Comparison of ENCODE assay signal across 24 cellular contexts in genomic region chr18:59929621-59930295, GRCh38. TPM values are rescaled to one million over a fixed set of nuclear protein-coding genes. Genes with fewer than 3 reads are reported as not detected.
A peak's percentile ranks its signal among the peaks of the same experiment; 100 is the strongest.
DNase-seq lines count a peak whose midpoint lies in the region; ATAC-seq and TF ChIP-seq lines count a peak whose summit lies in the region.
"Had no signal": no experiment of that assay in that cellular context is flagged by ENCODE, and none has a peak within 500 bp of the region (broad histone marks: within the 10 kb centered on the region; RNA-seq: fewer than 3 reads in every experiment).

No MANE protein-coding gene starts in this region.

- intact Hi-C loops in activated CD8-positive, alpha-beta T cell treated with anti-CD3 and anti-CD28 coated beads for 36 hours (cut with micrococcal nuclease): loop anchor here (5.0 kb wide), 1 partner anchor 92 kb away; no protein-coding TSS in a partner anchor
- intact Hi-C loops in breast epithelium (cut with DNase I; ENCODE audit: low total_unique reads): no loop called here

- DNase-seq in activated CD8-positive, alpha-beta T cell treated with anti-CD3 and anti-CD28 coated beads for 36 hours: peak; percentile 22
- no peak for DNase-seq in activated CD8-positive, alpha-beta T cell treated with anti-CD3 and anti-CD28 coated beads, Interleukin-2, amount 10 ng/mL, durations not matched to agents 7 days and 5 days
- DNase-seq in NCI-H226 (peak; percentile 45), fibroblast of mammary gland (ENCODE audit: low read depth) (peak; percentile 53), HAP-1 (ENCODE audit: low spot score in 2 of 2) (no peak), midbrain (lab: John Stamatoyannopoulos, UW) (no peak), breast epithelium (ENCODE audit: low spot score in 2 of 2) (no peak)
- DNase-seq: amygdala; DMS 273 treated with DMSO at 0.1 percent for 48 hours; effector CD8-positive, alpha-beta T cell; heart left ventricle; mesendoderm; NCI-H1694 treated with DMSO at 0.1 percent for 48 hours; NK-92 treated with Interleukin-12 subunit alpha and Interleukin-12 subunit beta, amount 100 ng/mL, for 24 hours; small intestine; T-cell had no signal

- ATAC-seq in activated CD8-positive, alpha-beta T cell treated with anti-CD3 and anti-CD28 coated beads for 36 hours: peak; percentile 25
- no peak for ATAC-seq in activated CD8-positive, alpha-beta T cell treated with anti-CD3 and anti-CD28 coated beads, Interleukin-2, amount 10 ng/mL, durations not matched to agents 7 days and 5 days
- ATAC-seq: heart left ventricle, T-cell had no signal

- peaks cover 17% of the 10 kb centered on the region for H3K4me1 Mint-ChIP-seq in activated CD8-positive, alpha-beta T cell treated with anti-CD3 and anti-CD28 coated beads for 36 hours (ENCODE audit: low read depth)
- H3K4me1 Mint-ChIP-seq in activated CD8-positive, alpha-beta T cell treated with anti-CD3 and anti-CD28 coated beads, Interleukin-2, amount 10 ng/mL, durations not matched to agents 7 days and 5 days (ENCODE audit: low read depth): peaks cover 8% of the 10 kb centered on the region
- peaks cover 28% of the 10 kb centered on the region for H3K4me1 Mint-ChIP-seq in stimulated activated naive CD8-positive, alpha-beta T cell treated with anti-CD3 and anti-CD28 coated beads, Interleukin-15, Interleukin-2, amounts not matched to agents 100 ng/mL and 50 ng/mL, for 24 hours (ENCODE audit: low read depth)
- H3K4me1 Mint-ChIP-seq: central memory CD8-positive, alpha-beta T cell had no signal

- no peaks in the 10 kb centered on the region for H3K36me3 Mint-ChIP-seq in activated CD8-positive, alpha-beta T cell treated with anti-CD3 and anti-CD28 coated beads for 36 hours (ENCODE audit: low read depth)
- peaks cover 2% of the 10 kb centered on the region for H3K36me3 Mint-ChIP-seq in activated CD8-positive, alpha-beta T cell treated with anti-CD3 and anti-CD28 coated beads, Interleukin-2, amount 10 ng/mL, durations not matched to agents 7 days and 5 days (ENCODE audit: low read depth)
- H3K36me3 Mint-ChIP-seq in stimulated activated naive CD8-positive, alpha-beta T cell treated with anti-CD3 and anti-CD28 coated beads, Interleukin-15, Interleukin-2, amounts not matched to agents 100 ng/mL and 50 ng/mL, for 24 hours (ENCODE audit: low read depth): no peaks in the 10 kb centered on the region
- H3K36me3 Mint-ChIP-seq: natural killer cell treated with Interleukin-12 subunit alpha and Interleukin-12 subunit beta and Interleukin-15 and Interleukin-18, amount 100 ng/mL, for 72 hours; T-cell had no signal

- H3K9me3 ChIP-seq in HAP-1: no peaks in the 10 kb centered on the region
- no peaks in the 10 kb centered on the region for H3K9me3 ChIP-seq in breast epithelium
- H3K9me3 ChIP-seq: heart left ventricle, thoracic aorta had no signal

- in situ Hi-C loops in HAP-1 (cut with MboI; ENCODE audit: low sequenced_read_pairs): no loop called here

- no peaks in the 10 kb centered on the region for H3K4me1 ChIP-seq in HAP-1
- no peaks in the 10 kb centered on the region for H3K4me1 ChIP-seq in breast epithelium
- H3K4me1 ChIP-seq: heart left ventricle had no signal

- H3K27me3 ChIP-seq in HAP-1 (ENCODE audit: low read depth): no peaks in the 10 kb centered on the region
- no peaks in the 10 kb centered on the region for H3K27me3 ChIP-seq in breast epithelium

- TF ChIP-seq POLR2A in breast epithelium (IDR thresholded peaks at IDR 0.05): no peak

- POLR2A ChIA-PET in activated CD8-positive, alpha-beta T cell treated with anti-CD3 and anti-CD28 coated beads for 36 hours (lab: Charles Lee): interaction anchor here (0.6 to 1.6 kb wide), 2 partner anchors 29 to 1018 kb away, joined by 3 to 7 read pairs; no protein-coding TSS in a partner anchor
- POLR2A ChIA-PET in activated CD8-positive, alpha-beta T cell treated with anti-CD3 and anti-CD28 coated beads, Interleukin-2, amount 10 ng/mL, durations not matched to agents 7 days and 5 days (lab: Charles Lee): no interaction called here

- TF ChIP-seq CTCF in activated CD8-positive, alpha-beta T cell treated with anti-CD3 and anti-CD28 coated beads for 36 hours (IDR thresholded peaks at IDR 0.05): no peak
- TF ChIP-seq CTCF in fibroblast of mammary gland (conservative IDR thresholded peaks at IDR 0.05; ENCODE audit: control insufficient read depth, insufficient read depth, low read depth, low read length) (no peak), breast epithelium (IDR thresholded peaks at IDR 0.05) (no peak)

- H3K36me3 ChIP-seq in HAP-1 (replicated peaks) (no peaks in the 10 kb centered on the region), breast epithelium (no peaks in the 10 kb centered on the region)
- H3K36me3 ChIP-seq: heart left ventricle, thoracic aorta had no signal

- H3K27ac ChIP-seq in breast epithelium: no peak overlapping the region
- H3K27ac ChIP-seq: C4-2B, heart left ventricle, RWPE1, thoracic aorta, VCaP had no signal

- H3K4me3 ChIP-seq in fibroblast of mammary gland (ENCODE audit: control insufficient read depth, low read depth, low read length) (no peak overlapping the region), HAP-1 (no peak overlapping the region), breast epithelium (no peak overlapping the region)
- H3K4me3 ChIP-seq: heart left ventricle, thoracic aorta had no signal

- no peaks in the 10 kb centered on the region for H3K9me3 Mint-ChIP-seq in activated CD8-positive, alpha-beta T cell treated with anti-CD3 and anti-CD28 coated beads for 36 hours
- H3K9me3 Mint-ChIP-seq in activated CD8-positive, alpha-beta T cell treated with anti-CD3 and anti-CD28 coated beads, Interleukin-2, amount 10 ng/mL, durations not matched to agents 7 days and 5 days (ENCODE audit: insufficient read depth): no peaks in the 10 kb centered on the region
- H3K9me3 Mint-ChIP-seq in stimulated activated naive CD8-positive, alpha-beta T cell treated with anti-CD3 and anti-CD28 coated beads, Interleukin-15, Interleukin-2, amounts not matched to agents 100 ng/mL and 50 ng/mL, for 24 hours: no peaks in the 10 kb centered on the region
- H3K9me3 Mint-ChIP-seq: central memory CD8-positive, alpha-beta T cell; natural killer cell treated with Interleukin-12 subunit alpha and Interleukin-12 subunit beta and Interleukin-15 and Interleukin-18, amount 100 ng/mL, for 72 hours; T-cell had no signal

- CTCF ChIA-PET in activated CD8-positive, alpha-beta T cell treated with anti-CD3 and anti-CD28 coated beads for 36 hours (lab: Charles Lee): interaction anchor here (1.1 kb wide), 1 partner anchor 92 kb away, joined by 3 read pairs; no protein-coding TSS in a partner anchor
- CTCF ChIA-PET in activated CD8-positive, alpha-beta T cell treated with anti-CD3 and anti-CD28 coated beads, Interleukin-2, amount 10 ng/mL, durations not matched to agents 7 days and 5 days (lab: Charles Lee): no interaction called here

- H3K27ac Mint-ChIP-seq in activated CD8-positive, alpha-beta T cell treated with anti-CD3 and anti-CD28 coated beads for 36 hours: no peak overlapping the region
- H3K27ac Mint-ChIP-seq in activated CD8-positive, alpha-beta T cell treated with anti-CD3 and anti-CD28 coated beads, Interleukin-2, amount 10 ng/mL, durations not matched to agents 7 days and 5 days: no peak overlapping the region
- H3K27ac Mint-ChIP-seq in stimulated activated naive CD8-positive, alpha-beta T cell treated with anti-CD3 and anti-CD28 coated beads, Interleukin-15, Interleukin-2, amounts not matched to agents 100 ng/mL and 50 ng/mL, for 24 hours: peak overlapping the region; percentile 59
- H3K27ac Mint-ChIP-seq: natural killer cell treated with Interleukin-12 subunit alpha and Interleukin-12 subunit beta and Interleukin-15 and Interleukin-18, amount 100 ng/mL, for 72 hours; progenitor cell of endocrine pancreas; T-cell had no signal

- H3K27me3 Mint-ChIP-seq in activated CD8-positive, alpha-beta T cell treated with anti-CD3 and anti-CD28 coated beads for 36 hours: no peaks in the 10 kb centered on the region
- peaks cover 23% of the 10 kb centered on the region for H3K27me3 Mint-ChIP-seq in activated CD8-positive, alpha-beta T cell treated with anti-CD3 and anti-CD28 coated beads, Interleukin-2, amount 10 ng/mL, durations not matched to agents 7 days and 5 days (ENCODE audit: low read depth)
- H3K27me3 Mint-ChIP-seq in stimulated activated naive CD8-positive, alpha-beta T cell treated with anti-CD3 and anti-CD28 coated beads, Interleukin-15, Interleukin-2, amounts not matched to agents 100 ng/mL and 50 ng/mL, for 24 hours: peaks cover 13% of the 10 kb centered on the region
- H3K27me3 Mint-ChIP-seq: central memory CD8-positive, alpha-beta T cell had no signal

- no peak overlapping the region for H3K4me3 Mint-ChIP-seq in activated CD8-positive, alpha-beta T cell treated with anti-CD3 and anti-CD28 coated beads for 36 hours
- no peak overlapping the region for H3K4me3 Mint-ChIP-seq in activated CD8-positive, alpha-beta T cell treated with anti-CD3 and anti-CD28 coated beads, Interleukin-2, amount 10 ng/mL, durations not matched to agents 7 days and 5 days
- H3K4me3 Mint-ChIP-seq in stimulated activated naive CD8-positive, alpha-beta T cell treated with anti-CD3 and anti-CD28 coated beads, Interleukin-15, Interleukin-2, amounts not matched to agents 100 ng/mL and 50 ng/mL, for 24 hours: no peak overlapping the region
- H3K4me3 Mint-ChIP-seq: central memory CD8-positive, alpha-beta T cell; natural killer cell treated with Interleukin-12 subunit alpha and Interleukin-12 subunit beta and Interleukin-15 and Interleukin-18, amount 100 ng/mL, for 72 hours; T-cell had no signal

RNA-seq across cellular contexts. Expression of gene PMAIP1, which starts 30.0 kb away (rescaled TPM):
- 10 to 100 TPM; 92.8 to 98.9 TPM for total RNA-seq in activated CD8-positive, alpha-beta T cell treated with anti-CD3 and anti-CD28 coated beads for 36 hours
- total RNA-seq in activated CD8-positive, alpha-beta T cell treated with anti-CD3 and anti-CD28 coated beads, Interleukin-2, amount 10 ng/mL, durations not matched to agents 7 days and 5 days: 10 to 100 TPM; 26.4 to 30.5 TPM
- total RNA-seq in breast epithelium: 1 to 10 TPM; 1.1 to 7.5 (median 5.3) TPM
- total RNA-seq: thoracic aorta had no signal

Comparison
In these comparisons a context has a peak if more than half of its experiments do, and no peak if none do; other contexts are left out.
1. DNase-seq: peak in activated CD8-positive, alpha-beta T cell treated with anti-CD3 and anti-CD28 coated beads for 36 hours (single experiment), NCI-H226 (single experiment) and fibroblast of mammary gland (single experiment); none in activated CD8-positive, alpha-beta T cell treated with anti-CD3 and anti-CD28 coated beads, Interleukin-2, amount 10 ng/mL, durations not matched to agents 7 days and 5 days (single experiment), HAP-1 (0 of 2), midbrain (single experiment) and breast epithelium (0 of 2).